26 cellular contexts compared by ENCODE assay signal in the genomic region with DNA sequence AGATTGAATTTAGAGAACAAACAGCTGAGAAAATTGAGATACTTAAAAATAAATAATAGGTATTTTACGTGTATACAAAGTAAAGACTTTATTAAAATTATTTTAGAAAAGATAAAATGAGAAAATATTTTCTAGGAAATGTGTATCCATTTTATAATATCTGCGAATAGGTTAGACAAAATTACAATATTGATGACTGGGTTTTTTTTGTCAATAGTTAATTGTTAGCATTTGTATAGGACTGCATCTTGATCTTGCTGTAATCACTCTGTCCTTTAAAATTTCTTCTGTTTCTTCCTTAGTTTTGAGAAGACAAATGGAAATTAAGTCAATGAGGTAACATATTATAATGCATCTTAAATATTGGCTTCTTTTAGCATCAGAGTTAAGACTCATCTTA.
"Had no signal": no experiment of that assay in that cellular context is flagged by ENCODE, and none has a peak within 500 bp of the region (broad histone marks: within the 10 kb centered on the region; RNA-seq: fewer than 3 reads in every experiment).

No MANE protein-coding gene starts in this region.

- H3K4me3 ChIP-seq: coronary artery, esophagus muscularis mucosa, gastroesophageal sphincter, heart left ventricle, hepatocyte, left lung, mucosa of descending colon, right atrium auricular region, sigmoid colon, stomach, testis, tibial nerve, upper lobe of left lung had no signal

- ATAC-seq: foreskin keratinocyte, gastroesophageal sphincter, heart left ventricle, left cardiac atrium, left lung, mucosa of descending colon had no signal

- H3K27ac ChIP-seq: coronary artery, esophagus muscularis mucosa, foreskin keratinocyte, gastroesophageal sphincter, hepatocyte, parathyroid adenoma, right atrium auricular region, testis, tibial nerve had no signal

- H3K9me3 ChIP-seq: esophagus muscularis mucosa, gastroesophageal sphincter, heart left ventricle, left lung, mucosa of descending colon, right atrium auricular region, sigmoid colon, stomach, testis, tibial nerve, upper lobe of left lung had no signal

- H3K9ac ChIP-seq: parathyroid adenoma had no signal

- H3K4me1 ChIP-seq: testis had no signal

- H3K36me3 ChIP-seq: esophagus muscularis mucosa, gastroesophageal sphincter, heart left ventricle, right atrium auricular region, sigmoid colon, stomach, upper lobe of left lung had no signal

- FAIRE-seq: endothelial cell of umbilical vein, urothelium cell line had no signal

- H3K27me3 ChIP-seq: esophagus muscularis mucosa, foreskin keratinocyte, gastroesophageal sphincter, heart left ventricle, hepatocyte, left lung, right atrium auricular region, sigmoid colon, stomach, testis, tibial nerve, upper lobe of left lung had no signal

- DNase-seq: dermis blood vessel endothelial cell; effector memory CD4-positive, alpha-beta T cell; foreskin keratinocyte; heart left ventricle; left cardiac atrium; left lung; mammary epithelial cell; mucosa of descending colon; naive B cell; sigmoid colon; stimulated activated CD4-positive, alpha-beta T cell treated with anti-CD3 and anti-CD28 coated beads, Interleukin-2, amount 100 ng/mL, for 24 hours; stimulated activated CD4-positive, alpha-beta T cell treated with anti-CD3 and anti-CD28 coated beads, Interleukin-4, amount 100 ng/mL, for 24 hours; stimulated activated naive CD4-positive, alpha-beta T cell treated with Interleukin-2 at 50 U/mL for 16 hours; stomach; substantia nigra; testis; upper lobe of left lung had no signal
